5 cellular contexts compared by ENCODE assay signal in the genomic region with DNA sequence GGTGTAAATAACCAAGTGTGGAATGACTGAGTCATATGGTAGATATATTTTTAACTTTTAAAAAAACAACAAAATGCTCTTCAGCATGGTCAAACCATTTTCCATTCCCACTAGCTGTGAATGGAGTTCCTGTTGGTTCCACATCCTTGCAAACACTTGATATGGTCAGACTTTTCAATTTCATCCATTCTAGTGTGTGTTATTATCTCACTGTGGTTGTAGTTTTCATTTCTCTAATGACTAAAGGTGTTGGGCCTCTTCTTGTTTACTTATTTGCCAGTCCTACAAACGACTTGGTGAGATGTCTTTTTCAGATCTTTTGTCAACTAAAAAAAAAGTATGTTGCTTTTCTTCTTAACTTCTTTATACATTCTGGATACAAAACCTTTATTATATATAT.
A peak's percentile ranks its signal among the peaks of the same experiment; 100 is the strongest.
DNase-seq lines count a peak whose midpoint lies in the region; ATAC-seq, FAIRE-seq and TF ChIP-seq lines count a peak whose summit lies in the region.
"Not testable (repeated sequence)": the region's sequence is repeated elsewhere in the genome, so short reads cannot be mapped to it uniquely, and the experiment has no call there.

No MANE protein-coding gene starts in this region.

- 0 out of 2 replicates have a peak, but pooled peaks have one; percentile 21 for ATAC-seq in IMR-90 (ENCODE audit: low read depth)
- ATAC-seq in stimulated activated effector memory CD8-positive, alpha-beta T cell treated with anti-CD3 and anti-CD28 coated beads, Interleukin-12 subunit alpha, Interleukin-12 subunit beta, amount 100 ng/mL, for 72 hours, result peak; percentile 65

- not testable (repeated sequence) for H3K27me3 Mint-ChIP-seq in astrocyte (ENCODE audit: low read depth, unreplicated experiment)

- not testable (repeated sequence) for H3K27ac ChIP-seq in IMR-90 (ENCODE audit: insufficient read depth, low read length); astrocyte (ENCODE audit: low read depth, low read length); endothelial cell of umbilical vein (ENCODE audit: insufficient read depth, low read depth, low read length)

- H3K14ac ChIP-seq in IMR-90 (replicated peaks; ENCODE audit: low read depth, low read length), result not testable (repeated sequence)

- H3K4me3 Mint-ChIP-seq in astrocyte (ENCODE audit: unreplicated experiment); stimulated activated effector memory CD8-positive, alpha-beta T cell treated with anti-CD3 and anti-CD28 coated beads, Interleukin-12 subunit alpha, Interleukin-12 subunit beta, amount 100 ng/mL, for 72 hours: not testable (repeated sequence)

- not testable (repeated sequence) for H4K5ac ChIP-seq in IMR-90 (ENCODE audit: low read depth, low read length)

- in situ Hi-C loops in IMR-90 (cut with MboI; ENCODE audit: low sequenced_read_pairs), result not testable (repeated sequence)

- not testable (repeated sequence) for H3K4ac ChIP-seq in IMR-90 (ENCODE audit: low read depth, low read length)

- DNase-seq in IMR-90; astrocyte (ENCODE audit: low read depth); endothelial cell of umbilical vein (ENCODE audit: low read depth, low spot score); stimulated activated effector memory CD8-positive, alpha-beta T cell treated with anti-CD3 and anti-CD28 coated beads, Interleukin-12 subunit alpha, Interleukin-12 subunit beta, amount 100 ng/mL, for 72 hours (ENCODE audit: low spot score in 2 of 2): not testable (repeated sequence)

- H3K18ac ChIP-seq in IMR-90 (ENCODE audit: low read depth, low read length), result not testable (repeated sequence)

- TF ChIP-seq POLR2A in IMR-90 (IDR thresholded peaks at IDR 0.05; ENCODE audit: low read depth, low read length); endothelial cell of umbilical vein (IDR thresholded peaks at IDR 0.05; ENCODE audit: low read depth, low read length): not testable (repeated sequence)

- POLR2A ChIA-PET in IMR-90 (lab: Charles Lee; ENCODE audit: unreplicated experiment); endothelial cell of umbilical vein (lab: Charles Lee): not testable (repeated sequence)

- H3K4me2 ChIP-seq in IMR-90 (ENCODE audit: low read depth, low read length); astrocyte (ENCODE audit: low read length); endothelial cell of umbilical vein (ENCODE audit: insufficient read depth, low read length): not testable (repeated sequence)

- H3K4me1 ChIP-seq in IMR-90 (ENCODE audit: control insufficient read depth, insufficient read depth, low read length); astrocyte (ENCODE audit: insufficient read depth, low read length); endothelial cell of umbilical vein (ENCODE audit: control insufficient read depth, extremely low read depth, insufficient read depth, low read length): not testable (repeated sequence)

- H3K36me3 Mint-ChIP-seq in astrocyte (ENCODE audit: low read depth, unreplicated experiment); stimulated activated effector memory CD8-positive, alpha-beta T cell treated with anti-CD3 and anti-CD28 coated beads, Interleukin-12 subunit alpha, Interleukin-12 subunit beta, amount 100 ng/mL, for 72 hours: not testable (repeated sequence)

- peaks cover 9 to 13% of the 10 kb centered on the region in 2 experiments for H3K79me1 ChIP-seq in IMR-90 (ENCODE audit: low read depth in 1 of 2, low read length in 2 of 2)

- H3K9me3 Mint-ChIP-seq in astrocyte (ENCODE audit: unreplicated experiment); stimulated activated effector memory CD8-positive, alpha-beta T cell treated with anti-CD3 and anti-CD28 coated beads, Interleukin-12 subunit alpha, Interleukin-12 subunit beta, amount 100 ng/mL, for 72 hours: not testable (repeated sequence)

- H3K9me3 ChIP-seq in IMR-90 (ENCODE audit: control insufficient read depth, insufficient read depth, low read length); astrocyte (ENCODE audit: insufficient read depth, low read depth, low read length); endothelial cell of umbilical vein (replicated peaks; ENCODE audit: control insufficient read depth, insufficient read depth, low read length): not testable (repeated sequence)

- H3K56ac ChIP-seq in IMR-90 (ENCODE audit: extremely low read depth, insufficient read depth, low read length), result not testable (repeated sequence)

- not testable (repeated sequence) for H2BK15ac ChIP-seq in IMR-90 (ENCODE audit: low read depth, low read length)

- FAIRE-seq in astrocyte (lab: Jason Lieb, UNC) (peak; percentile 34), colon (lab: Jason Lieb, UNC) (peak; percentile 74), endothelial cell of umbilical vein (lab: Jason Lieb, UNC) (peak; percentile 59)

- dilution Hi-C loops in IMR-90 (cut with HindIII; ENCODE audit: low sequenced_read_pairs, unreplicated experiment); endothelial cell of umbilical vein (cut with MboI; ENCODE audit: extremely low pct_ligation_motif_present, low sequenced_read_pairs): not testable (repeated sequence)

- H3K4me3 ChIP-seq in IMR-90 (ENCODE audit: insufficient read depth, low read depth, low read length); astrocyte (ENCODE audit: insufficient read depth, low read depth, low read length); endothelial cell of umbilical vein (replicated peaks in 1 of 3; ENCODE audit: insufficient read depth in 1 of 3, low read depth in 1 of 3, low read length in 3 of 3): not testable (repeated sequence)

- H3K27me3 ChIP-seq in IMR-90 (ENCODE audit: control insufficient read depth, insufficient read depth, low read length); astrocyte (ENCODE audit: insufficient read depth, low read length); endothelial cell of umbilical vein (ENCODE audit: control insufficient read depth in 2 of 2, insufficient read depth in 2 of 2, low read length in 2 of 2): not testable (repeated sequence)

- not testable (repeated sequence) for H2AK5ac ChIP-seq in IMR-90 (ENCODE audit: low read depth, low read length)

- not testable (repeated sequence) for H3K27ac Mint-ChIP-seq in astrocyte (ENCODE audit: unreplicated experiment); stimulated activated effector memory CD8-positive, alpha-beta T cell treated with anti-CD3 and anti-CD28 coated beads, Interleukin-12 subunit alpha, Interleukin-12 subunit beta, amount 100 ng/mL, for 72 hours

- not testable (repeated sequence) for H3K9me1 ChIP-seq in IMR-90 (ENCODE audit: insufficient read depth, low read length); endothelial cell of umbilical vein (replicated peaks; ENCODE audit: control insufficient read depth, extremely low read depth, insufficient read depth, low read length)

- not testable (repeated sequence) for H2BK120ac ChIP-seq in IMR-90 (ENCODE audit: low read depth, low read length)

- CTCF ChIA-PET in IMR-90 (lab: Yijun Ruan, JAX); endothelial cell of umbilical vein (lab: Charles Lee): not testable (repeated sequence)

- H4K91ac ChIP-seq in IMR-90 (ENCODE audit: insufficient read depth, low read depth, low read length), result not testable (repeated sequence)

- WGBS in IMR-90 (ENCODE audit: extremely low coverage in 2 of 2, insufficient read length in 1 of 2), 2 experiments, result no CpG with 5 or more reads among the region's 1 CpG

- not testable (repeated sequence) for H2BK20ac ChIP-seq in IMR-90 (ENCODE audit: low read depth, low read length)

- H3K4me1 Mint-ChIP-seq in astrocyte (ENCODE audit: low read depth, unreplicated experiment), result not testable (repeated sequence)
- peaks cover 19% of the 10 kb centered on the region for H3K4me1 Mint-ChIP-seq in stimulated activated effector memory CD8-positive, alpha-beta T cell treated with anti-CD3 and anti-CD28 coated beads, Interleukin-12 subunit alpha, Interleukin-12 subunit beta, amount 100 ng/mL, for 72 hours

- BruUV-seq in IMR-90 (replicated peaks; lab: Mats Ljungman, UMichigan); endothelial cell of umbilical vein (replicated peaks; lab: Mats Ljungman, UMichigan): not testable (repeated sequence)

- H2AFZ ChIP-seq in IMR-90 (replicated peaks; ENCODE audit: low read length, poor library complexity); astrocyte (ENCODE audit: low read depth, low read length); endothelial cell of umbilical vein (ENCODE audit: low read depth, low read length): not testable (repeated sequence)

- H2AK9ac ChIP-seq in IMR-90 (replicated peaks; ENCODE audit: low read depth, low read length, poor library complexity), result not testable (repeated sequence)

- H3K36me3 ChIP-seq in IMR-90 (ENCODE audit: control insufficient read depth, insufficient read depth, low read length); astrocyte (ENCODE audit: insufficient read depth, low read length); endothelial cell of umbilical vein (ENCODE audit: control insufficient read depth in 2 of 2, extremely low read depth in 1 of 2, insufficient read depth in 2 of 2, low read length in 2 of 2): not testable (repeated sequence)

- not testable (repeated sequence) for H4K8ac ChIP-seq in IMR-90 (ENCODE audit: low read depth in 2 of 2, low read length in 2 of 2)

- not testable (repeated sequence) for H3K23ac ChIP-seq in IMR-90 (ENCODE audit: low read depth, low read length)

- TF ChIP-seq CTCF in IMR-90 (conservative IDR thresholded peaks at IDR 0.05; ENCODE audit: low read depth, low read length); astrocyte (IDR thresholded peaks at IDR 0.05; ENCODE audit: insufficient read depth, low read depth, low read length); endothelial cell of umbilical vein (IDR thresholded peaks at IDR 0.05; ENCODE audit: extremely low read depth in 1 of 2, insufficient read depth in 1 of 2, low read depth in 1 of 2, low read length in 2 of 2): not testable (repeated sequence)

- intact Hi-C loops in IMR-90 (cut with micrococcal nuclease); endothelial cell of umbilical vein (cut with micrococcal nuclease): not testable (repeated sequence)

- H2BK5ac ChIP-seq in IMR-90 (ENCODE audit: low read depth, low read length, poor library complexity, severe bottlenecking), result not testable (repeated sequence)

- H4K20me1 ChIP-seq in IMR-90 (ENCODE audit: insufficient read depth, low read length); astrocyte (ENCODE audit: insufficient read depth, low read length); endothelial cell of umbilical vein (replicated peaks; ENCODE audit: control insufficient read depth, extremely low read depth, insufficient read depth, low read length): not testable (repeated sequence)

- not testable (repeated sequence) for H3K79me2 ChIP-seq in astrocyte (ENCODE audit: insufficient read depth, low read length); endothelial cell of umbilical vein (ENCODE audit: control insufficient read depth, insufficient read depth, low read length)

- TF ChIP-seq RAD21 in IMR-90 (IDR thresholded peaks at IDR 0.05; ENCODE audit: low read length), result not testable (repeated sequence)

- not testable (repeated sequence) for H3K9ac ChIP-seq in IMR-90 (ENCODE audit: low read depth, low read length); astrocyte (ENCODE audit: low read length); endothelial cell of umbilical vein (replicated peaks; ENCODE audit: extremely low read depth, insufficient read depth, low read length)
